24 cellular contexts compared by ENCODE assay signal in genomic region chr9:135830496-135830895, GRCh38.
DNase-seq lines count a peak whose midpoint lies in the region; TF ChIP-seq lines count a peak whose summit lies in the region.
"Had no signal": no experiment of that assay in that cellular context is flagged by ENCODE, and none has a peak within 500 bp of the region (broad histone marks: within the 10 kb centered on the region; RNA-seq: fewer than 3 reads in every experiment).

No MANE protein-coding gene starts in this region.

- no peak overlapping the region for H3K9ac ChIP-seq in BLaER1
- H3K9ac ChIP-seq in mesenchymal stem cell (ENCODE audit: low read length): no peak overlapping the region
- no peak overlapping the region for H3K9ac ChIP-seq in smooth muscle cell (ENCODE audit: low read depth)
- H3K9ac ChIP-seq: SK-N-SH had no signal

- H2AK5ac ChIP-seq in mesenchymal stem cell (ENCODE audit: low read length, severe bottlenecking): no peak overlapping the region

- H3K9me3 ChIP-seq in BLaER1 (peaks cover 13% of the 10 kb centered on the region), mesenchymal stem cell (ENCODE audit: control insufficient read depth, low read length) (peaks cover 9% of the 10 kb centered on the region), smooth muscle cell (replicated peaks; ENCODE audit: low read depth) (no peaks in the 10 kb centered on the region)
- H3K9me3 ChIP-seq: HAP-1, SK-N-SH had no signal

- H2BK120ac ChIP-seq in mesenchymal stem cell (ENCODE audit: low read depth, low read length): no peak overlapping the region

- H3K27ac ChIP-seq in BLaER1: no peak overlapping the region
- H3K27ac ChIP-seq in brain microvascular endothelial cell: no peak overlapping the region
- no peak overlapping the region for H3K27ac ChIP-seq in mesenchymal stem cell (ENCODE audit: low read length, poor library complexity, severe bottlenecking)
- peak overlapping the region; percentile 26 for H3K27ac ChIP-seq in smooth muscle cell (ENCODE audit: low read depth)

- H2AFZ ChIP-seq in mesenchymal stem cell (ENCODE audit: low read depth, low read length) (no peak overlapping the region), smooth muscle cell (ENCODE audit: low read depth) (no peak overlapping the region)
- H2AFZ ChIP-seq: GM23338 had no signal

- peak overlapping the region; percentile 12 for H3K4me2 ChIP-seq in BLaER1
- H3K4me2 ChIP-seq in mesenchymal stem cell (ENCODE audit: low read length, poor library complexity, severe bottlenecking): no peak overlapping the region
- no peak overlapping the region for H3K4me2 ChIP-seq in smooth muscle cell
- H3K4me2 ChIP-seq: GM23338, SK-N-SH had no signal

- H3K79me1 ChIP-seq in mesenchymal stem cell (replicated peaks; ENCODE audit: low read length, poor library complexity, severe bottlenecking): peaks cover 35% of the 10 kb centered on the region

- H3K4me3 ChIP-seq in BLaER1 (no peak overlapping the region), brain microvascular endothelial cell (ENCODE audit: low read depth, low read length) (no peak overlapping the region), mesenchymal stem cell (ENCODE audit: insufficient read depth in 1 of 2, low read depth in 1 of 2, low read length in 2 of 2) (no peak overlapping the region), smooth muscle cell (no peak overlapping the region)
- H3K4me3 ChIP-seq: GM23338, HAP-1 had no signal

- no peak overlapping the region for H2BK15ac ChIP-seq in mesenchymal stem cell (ENCODE audit: low read depth, poor library complexity, severe bottlenecking)

- peak; percentile 9 for DNase-seq in brain microvascular endothelial cell
- peak; percentile 38 for DNase-seq in mesenchymal stem cell
- DNase-seq in smooth muscle cell (lab: John Stamatoyannopoulos, UW; ENCODE audit: unreplicated experiment): no peak
- no peak for DNase-seq in activated CD4-positive, alpha-beta T cell treated with anti-CD3 and anti-CD28 coated beads, Interleukin-2, amount 50 U/mL, for 48 hours
- DNase-seq in HK-2 (ENCODE audit: unreplicated experiment): no peak
- DNase-seq in COLO668 (lab: John Stamatoyannopoulos, UW; ENCODE audit: unreplicated experiment): no peak
- DNase-seq: AML-193; C1 segment of cervical spinal cord; CD8-positive, alpha-beta T cell; DND-41; HFFc6; KBM-7; MV-4-11; NCI-H1105 treated with DMSO at 0.1 percent for 48 hours; NCI-H2029; NCI-H446; NCI-H524 treated with DMSO at 0.1 percent for 48 hours; NCI-H82; NK-92 treated with Interleukin-12 subunit alpha and Interleukin-12 subunit beta, amount 100 ng/mL, for 24 hours; PC-3; SK-N-SH had no signal

- WGBS in mesenchymal stem cell: 100% methylated on average over 1 of the region's 1 CpG
- WGBS in smooth muscle cell (ENCODE audit: low lambda C conversion rate): 63% methylated on average over 1 of the region's 1 CpG

- H2BK12ac ChIP-seq in mesenchymal stem cell (ENCODE audit: low read length in 2 of 2): no peak overlapping the region

- H3K27me3 ChIP-seq in BLaER1 (no peaks in the 10 kb centered on the region), brain microvascular endothelial cell (replicated peaks) (no peaks in the 10 kb centered on the region), mesenchymal stem cell (ENCODE audit: control insufficient read depth in 1 of 2, insufficient read depth in 1 of 2, low read length in 2 of 2) (no peaks in the 10 kb centered on the region), smooth muscle cell (ENCODE audit: low read depth) (no peaks in the 10 kb centered on the region)

- no peak overlapping the region for H2BK5ac ChIP-seq in mesenchymal stem cell (ENCODE audit: low read depth, low read length, poor library complexity, severe bottlenecking)

- H3K36me3 ChIP-seq in BLaER1: peaks cover 69% of the 10 kb centered on the region
- no peaks in the 10 kb centered on the region for H3K36me3 ChIP-seq in brain microvascular endothelial cell (replicated peaks)
- peaks cover 6 to 29% of the 10 kb centered on the region in 2 experiments for H3K36me3 ChIP-seq in mesenchymal stem cell (ENCODE audit: control insufficient read depth in 1 of 2, insufficient read depth in 2 of 2, low read depth in 1 of 2, low read length in 2 of 2)
- peaks cover 10% of the 10 kb centered on the region for H3K36me3 ChIP-seq in smooth muscle cell (ENCODE audit: low read depth)
- H3K36me3 ChIP-seq: HAP-1 had no signal

- H3K14ac ChIP-seq in mesenchymal stem cell (ENCODE audit: low read length in 2 of 2): no peak overlapping the region

- H4K91ac ChIP-seq in mesenchymal stem cell (ENCODE audit: low read length): no peak overlapping the region

- in situ Hi-C loops in brain microvascular endothelial cell (cut with HindIII; ENCODE audit: low pct_ligation_motif_present, low sequenced_read_pairs): no loop called here

- no peak overlapping the region for H3K18ac ChIP-seq in mesenchymal stem cell (ENCODE audit: low read depth in 1 of 2, low read length in 2 of 2)

- peaks cover 87% of the 10 kb centered on the region for H4K20me1 ChIP-seq in BLaER1
- peaks cover 97% of the 10 kb centered on the region for H4K20me1 ChIP-seq in smooth muscle cell (ENCODE audit: low read depth)

- no peak for TF ChIP-seq CTCF in brain microvascular endothelial cell (IDR thresholded peaks at IDR 0.05; ENCODE audit: low read depth, low read length, missing control alignments)
- no peak for TF ChIP-seq CTCF in smooth muscle cell (IDR thresholded peaks at IDR 0.05; ENCODE audit: borderline replicate concordance, insufficient read depth, poor library complexity, severe bottlenecking)

- H3K4ac ChIP-seq in mesenchymal stem cell (ENCODE audit: low read depth in 1 of 2, low read length in 2 of 2): no peak overlapping the region

- peaks cover 25% of the 10 kb centered on the region for H3K4me1 ChIP-seq in BLaER1
- H3K4me1 ChIP-seq in mesenchymal stem cell (ENCODE audit: control insufficient read depth, insufficient read depth, low read depth, low read length): peaks cover 2% of the 10 kb centered on the region
- no peaks in the 10 kb centered on the region for H3K4me1 ChIP-seq in smooth muscle cell (ENCODE audit: low read depth)
- H3K4me1 ChIP-seq: HAP-1 had no signal

- no peak overlapping the region for H4K8ac ChIP-seq in mesenchymal stem cell (ENCODE audit: low read length)

- H3F3A ChIP-seq in smooth muscle cell (ENCODE audit: low read depth): peaks cover 7% of the 10 kb centered on the region

- no peak overlapping the region for H3K23ac ChIP-seq in mesenchymal stem cell (ENCODE audit: low read length in 2 of 2)

- H3K79me2 ChIP-seq in smooth muscle cell (ENCODE audit: low read depth): peaks cover 52% of the 10 kb centered on the region

Comparison
In these comparisons a context has a peak if more than half of its experiments do, and no peak if none do; other contexts are left out.
1. DNase-seq: peak in brain microvascular endothelial cell (single experiment) and mesenchymal stem cell (single experiment); none in smooth muscle cell (single experiment), activated CD4-positive, alpha-beta T cell treated with anti-CD3 and anti-CD28 coated beads, Interleukin-2, amount 50 U/mL, for 48 hours (0 of 2), HK-2 (single experiment) and COLO668 (single experiment).